In genomic region chr10:58647366-58647765, GRCh38 we compare ENCODE assay signal across 21 cellular contexts.
"Had no signal": no experiment of that assay in that cellular context is flagged by ENCODE, and none has a peak within 500 bp of the region (broad histone marks: within the 10 kb centered on the region; RNA-seq: fewer than 3 reads in every experiment).

No MANE protein-coding gene starts in this region.

- H3K27ac Mint-ChIP-seq: activated B cell treated with CpG ODN at 0.5 μM for 24 hours; activated CD8-positive, alpha-beta T cell treated with anti-CD3 and anti-CD28 coated beads for 36 hours; activated naive CD8-positive, alpha-beta T cell; memory B cell; nephron progenitor cell; progenitor cell of endocrine pancreas; type B pancreatic cell had no signal

- H3K9me3 ChIP-seq: breast epithelium, left ventricle myocardium inferior had no signal

- FAIRE-seq: kidney, TTC549 had no signal

- H3K27me3 Mint-ChIP-seq: activated B cell treated with CpG ODN at 0.5 μM for 24 hours, progenitor cell of endocrine pancreas, type B pancreatic cell had no signal

- H3K4me1 ChIP-seq: breast epithelium had no signal

- H3K4me3 ChIP-seq: breast epithelium, left ventricle myocardium inferior had no signal

- H3K4me3 Mint-ChIP-seq: activated B cell treated with CpG ODN at 0.5 μM for 24 hours; activated CD8-positive, alpha-beta T cell treated with anti-CD3 and anti-CD28 coated beads for 36 hours; activated naive CD8-positive, alpha-beta T cell; memory B cell; nephron progenitor cell; type B pancreatic cell had no signal

- H3K9me3 Mint-ChIP-seq: activated B cell treated with CpG ODN at 0.5 μM for 24 hours; activated CD8-positive, alpha-beta T cell treated with anti-CD3 and anti-CD28 coated beads for 36 hours; memory B cell; nephron progenitor cell; type B pancreatic cell had no signal

- H3K4me1 Mint-ChIP-seq: activated B cell treated with CpG ODN at 0.5 μM for 24 hours, memory B cell, nephron progenitor cell had no signal

- H3K27ac ChIP-seq: left ventricle myocardium inferior had no signal

- H3K36me3 Mint-ChIP-seq: activated naive CD8-positive, alpha-beta T cell; memory B cell; type B pancreatic cell had no signal

- DNase-seq: activated B cell treated with CpG ODN at 0.5 μM for 24 hours; activated CD4-positive, alpha-beta T cell treated with anti-CD3 and anti-CD28 coated beads for 48 hours; activated CD8-positive, alpha-beta T cell treated with anti-CD3 and anti-CD28 coated beads for 36 hours; activated gamma-delta T cell treated with Interleukin-2 at 50 U/mL for 16 hours; activated T-cell treated with anti-CD3 and anti-CD28 coated beads, Interleukin-2, amount 50 U/mL, for 48 hours; anterior cingulate cortex; erythroblast; hippocampal formation; kidney; left ventricle myocardium inferior; nephron progenitor cell; occipital lobe; right cardiac atrium; stimulated activated naive CD8-positive, alpha-beta T cell treated with anti-CD3 and anti-CD28 coated beads, Interleukin-15, Interleukin-2, amounts not matched to agents 100 U/mL and 50 U/mL, for 24 hours; T-helper 2 cell had no signal

- ATAC-seq: activated CD8-positive, alpha-beta T cell treated with anti-CD3 and anti-CD28 coated beads for 36 hours; right cardiac atrium; stimulated activated naive CD8-positive, alpha-beta T cell treated with anti-CD3 and anti-CD28 coated beads, Interleukin-15, Interleukin-2, amounts not matched to agents 100 U/mL and 50 U/mL, for 24 hours had no signal

- H3K36me3 ChIP-seq: breast epithelium, left ventricle myocardium inferior had no signal

- H3K27me3 ChIP-seq: breast epithelium had no signal
